8 cellular contexts compared by ENCODE assay signal in genomic region chr21:39022901-39023693, GRCh38.
DNase-seq lines count a peak whose midpoint lies in the region; ATAC-seq, FAIRE-seq and TF ChIP-seq lines count a peak whose summit lies in the region.

No MANE protein-coding gene starts in this region.

- 44 to 46% methylated on average over 27 to 28 of the region's 28 CpGs for WGBS in pancreas, 2 donors

- no peak overlapping the region for H3K4me3 Mint-ChIP-seq in glutamatergic neuron (ENCODE audit: unreplicated experiment)

- H3K9me3 Mint-ChIP-seq in glutamatergic neuron (ENCODE audit: unreplicated experiment): no peaks in the 10 kb centered on the region

- peaks cover 3% of the 10 kb centered on the region for H3K27me3 Mint-ChIP-seq in glutamatergic neuron (ENCODE audit: unreplicated experiment)

- peaks cover 3% of the 10 kb centered on the region for H3K4me1 Mint-ChIP-seq in glutamatergic neuron (ENCODE audit: low read depth, unreplicated experiment)

- TF ChIP-seq CTCF in GM12864 (IDR thresholded peaks at IDR 0.05; ENCODE audit: low read depth, low read length, missing control alignments) (peak; percentile 13), glutamatergic neuron (IDR thresholded peaks at IDR 0.05; ENCODE audit: partially characterized antibody, unreplicated experiment) (no peak), pancreas (IDR thresholded peaks at IDR 0.05) (no peak)

- intact Hi-C loops in pancreas (cut with DNase I): no loop called here

- no peak for FAIRE-seq in pancreas (lab: Jason Lieb, UNC)

- H3K4me3 ChIP-seq in GM12864 (ENCODE audit: low read depth, low read length) (no peak overlapping the region), pancreas (no peak overlapping the region)

- peak; percentile 64 to 78 (median 67) for ATAC-seq in pancreas

- H3K27ac ChIP-seq in pancreas: peak overlapping the region in 3 of 4 donors; percentile 27 to 38 (median 37)

- no peaks in the 10 kb centered on the region for H3K4me1 ChIP-seq in pancreas

- H3K27ac Mint-ChIP-seq in glutamatergic neuron (ENCODE audit: unreplicated experiment): no peak overlapping the region

- H3K36me3 Mint-ChIP-seq in glutamatergic neuron (ENCODE audit: unreplicated experiment): peaks cover 15% of the 10 kb centered on the region

- H3K9me3 ChIP-seq in pancreas: no peaks in the 10 kb centered on the region

- DNase-seq in GM12864 (ENCODE audit: low read depth) (no peak), RPMI7951 (ENCODE audit: low read depth) (peak; percentile 26), glutamatergic neuron (peak; percentile 44), pancreas (peak in 4 of 6 donors; percentile 51 to 75 (median 70)), NCI-H1048 (lab: John Stamatoyannopoulos, UW) (no peak), globus pallidus (ENCODE audit: low spot score) (no peak), GDM1 (lab: John Stamatoyannopoulos, UW) (no peak)
- no peak for DNase-seq in activated CD4-positive, CD25-positive, alpha-beta regulatory T cell (lab: John Stamatoyannopoulos, UW)

- no peaks in the 10 kb centered on the region for H3K36me3 ChIP-seq in pancreas

- no peaks in the 10 kb centered on the region for H3K27me3 ChIP-seq in pancreas

Comparison
In these comparisons a context has a peak if more than half of its experiments do, and no peak if none do; other contexts are left out.
1. DNase-seq: peak in RPMI7951 (single experiment), glutamatergic neuron (single experiment) and pancreas (4 of 6); none in GM12864 (single experiment), NCI-H1048 (single experiment), activated CD4-positive, CD25-positive, alpha-beta regulatory T cell (0 of 4), globus pallidus (single experiment) and GDM1 (single experiment).